ENCODE assay signal across 12 cellular contexts in the genomic region with DNA sequence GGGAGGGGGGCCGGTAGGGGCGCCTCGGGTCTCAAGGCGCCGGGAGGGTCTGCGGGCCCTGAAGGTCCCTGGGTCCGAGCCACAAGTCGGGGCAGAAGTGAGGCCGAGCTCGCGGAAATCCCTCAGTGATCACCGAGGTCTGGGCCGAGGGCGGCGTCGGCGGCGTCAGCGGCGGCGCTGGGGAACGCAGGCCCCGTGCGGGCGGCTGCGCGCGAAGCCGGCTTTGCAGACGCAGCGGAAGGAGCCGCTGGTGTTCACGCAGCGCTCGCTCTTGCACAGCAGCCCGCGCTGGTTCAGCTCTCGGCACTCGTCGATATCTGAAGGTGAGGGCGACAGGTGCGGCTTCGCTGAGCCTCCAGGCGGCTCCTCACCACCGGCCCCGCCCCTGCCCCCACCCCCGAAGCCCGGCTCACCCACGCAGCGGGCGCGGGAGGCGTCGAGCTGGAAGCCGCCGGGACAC. TPM values are rescaled to one million over a fixed set of nuclear protein-coding genes. Genes with fewer than 3 reads are reported as not detected.
DNase-seq lines count a peak whose midpoint lies in the region; ATAC-seq, FAIRE-seq and TF ChIP-seq lines count a peak whose summit lies in the region.
"Had no signal": no experiment of that assay in that cellular context is flagged by ENCODE, and none has a peak within 500 bp of the region (broad histone marks: within the 10 kb centered on the region; RNA-seq: fewer than 3 reads in every experiment).

No MANE protein-coding gene starts in this region.

- TSS peak; percentile 59 for BruUV-seq in endothelial cell of umbilical vein (replicated peaks; lab: Mats Ljungman, UMichigan)
- BruUV-seq in mammary epithelial cell (replicated peaks; lab: Mats Ljungman, UMichigan): no TSS peak

- H4K8ac ChIP-seq in mesenchymal stem cell (ENCODE audit: low read length): peak overlapping the region; percentile 64

- 31% methylated on average over 55 of the region's 56 CpGs for WGBS in mesenchymal stem cell
- 100% methylated on average over 1 of the region's 56 CpGs for WGBS in mammary epithelial cell (ENCODE audit: low coverage, missing lambda C conversion rate)

- TF ChIP-seq CTCF in 22Rv1 (IDR thresholded peaks at IDR 0.05): no peak
- TF ChIP-seq CTCF in endothelial cell of umbilical vein (IDR thresholded peaks at IDR 0.05; ENCODE audit: extremely low read depth in 1 of 2, insufficient read depth in 1 of 2, low read depth in 1 of 2, low read length in 2 of 2): no peak
- TF ChIP-seq CTCF in osteocyte (IDR thresholded peaks at IDR 0.05): no peak
- TF ChIP-seq CTCF in mammary epithelial cell (conservative IDR thresholded peaks at IDR 0.05 in 1 of 2, IDR thresholded peaks at IDR 0.05 in 1 of 2; ENCODE audit: extremely low read depth in 1 of 2, insufficient read depth in 1 of 2, low read depth in 1 of 2, low read length in 2 of 2): no peak

- H2BK120ac ChIP-seq in mesenchymal stem cell (ENCODE audit: low read depth, low read length): no peak overlapping the region

- no peak overlapping the region for H3K9ac ChIP-seq in endothelial cell of umbilical vein (replicated peaks; ENCODE audit: extremely low read depth, insufficient read depth, low read length)
- H3K9ac ChIP-seq in mesenchymal stem cell (ENCODE audit: low read length): no peak overlapping the region
- no peak overlapping the region for H3K9ac ChIP-seq in mammary epithelial cell (ENCODE audit: insufficient read depth, low read length)

- peaks cover 3 to 30% of the 10 kb centered on the region in 2 experiments for H3K36me3 ChIP-seq in endothelial cell of umbilical vein (ENCODE audit: control insufficient read depth in 2 of 2, extremely low read depth in 1 of 2, insufficient read depth in 2 of 2, low read length in 2 of 2)
- H3K36me3 ChIP-seq in mesenchymal stem cell (ENCODE audit: control insufficient read depth in 1 of 2, insufficient read depth in 2 of 2, low read depth in 1 of 2, low read length in 2 of 2): peaks cover 61 to 75% of the 10 kb centered on the region in 2 experiments
- H3K36me3 ChIP-seq in mammary epithelial cell (ENCODE audit: insufficient read depth, low read length): peaks cover 5% of the 10 kb centered on the region

- H3K36me3 Mint-ChIP-seq in IgD-negative memory B cell (no peaks in the 10 kb centered on the region), osteocyte (ENCODE audit: unreplicated experiment) (peaks cover 8% of the 10 kb centered on the region)

- TF ChIP-seq POLR2A in endothelial cell of umbilical vein (IDR thresholded peaks at IDR 0.05; ENCODE audit: low read depth, low read length): no peak

- H3K23ac ChIP-seq in mesenchymal stem cell (ENCODE audit: low read length in 2 of 2): no peak overlapping the region

- DNase-seq in endothelial cell of umbilical vein (ENCODE audit: low read depth, low spot score): no peak
- DNase-seq in mesenchymal stem cell: no peak
- no peak for DNase-seq in osteocyte (ENCODE audit: extremely low spot score, unreplicated experiment)
- DNase-seq in mammary epithelial cell: no peak
- DNase-seq: activated CD4-positive, alpha-beta T cell treated with anti-CD3 and anti-CD28 coated beads for 36 hours; activated T-cell treated with anti-CD3 and anti-CD28 coated beads, Interleukin-2, amount 50 U/mL, for 24 hours; NCI-H446 treated with DMSO at 0.1 percent for 48 hours had no signal

- H3K9me3 Mint-ChIP-seq in IgD-negative memory B cell (no peaks in the 10 kb centered on the region), osteocyte (ENCODE audit: unreplicated experiment) (no peaks in the 10 kb centered on the region)
- H3K9me3 Mint-ChIP-seq: activated T-cell treated with anti-CD3 and anti-CD28 coated beads, Interleukin-2, amount 50 U/mL, for 24 hours; T-helper 1 cell treated with Interleukin-12 subunit alpha and Interleukin-12 subunit beta and Interleukin-4 antibody, amounts not matched to agents 30 μg/mL and 1 μg/mL, for 36 hours had no signal

- H3K9me1 ChIP-seq in endothelial cell of umbilical vein (replicated peaks; ENCODE audit: control insufficient read depth, extremely low read depth, insufficient read depth, low read length): no peaks in the 10 kb centered on the region

- CTCF ChIA-PET in endothelial cell of umbilical vein (lab: Charles Lee): interaction anchor here (1.4 to 6.1 kb wide), 3 partner anchors 21 to 52 kb away, joined by 5 to 206 read pairs (median 54); a partner anchor contains a TSS
- CTCF ChIA-PET in mammary epithelial cell (lab: Charles Lee; ENCODE audit: low non-redundant PET): no interaction called here

- no peak overlapping the region for H3K14ac ChIP-seq in mesenchymal stem cell (ENCODE audit: low read length in 2 of 2)

- peaks cover 8 to 11% (median 9%) of the 10 kb centered on the region in 3 donors for H3K4me1 Mint-ChIP-seq in IgD-negative memory B cell
- H3K4me1 Mint-ChIP-seq in osteocyte (ENCODE audit: unreplicated experiment): peaks cover 15% of the 10 kb centered on the region

- H3K27ac ChIP-seq in 22Rv1: peak overlapping the region; percentile 97
- H3K27ac ChIP-seq in endothelial cell of umbilical vein (ENCODE audit: insufficient read depth, low read depth, low read length): no peak overlapping the region
- H3K27ac ChIP-seq in mesenchymal stem cell (ENCODE audit: low read length, poor library complexity, severe bottlenecking): no peak overlapping the region
- no peak overlapping the region for H3K27ac ChIP-seq in mammary epithelial cell (ENCODE audit: insufficient read depth, low read depth, low read length)

- H3K18ac ChIP-seq in mesenchymal stem cell (ENCODE audit: low read depth in 1 of 2, low read length in 2 of 2): no peak overlapping the region

- peaks cover 5% of the 10 kb centered on the region for H3K79me1 ChIP-seq in mesenchymal stem cell (replicated peaks; ENCODE audit: low read length, poor library complexity, severe bottlenecking)

- no peak overlapping the region for H3K4me2 ChIP-seq in endothelial cell of umbilical vein (ENCODE audit: insufficient read depth, low read length)
- no peak overlapping the region for H3K4me2 ChIP-seq in mesenchymal stem cell (ENCODE audit: low read length, poor library complexity, severe bottlenecking)
- no peak overlapping the region for H3K4me2 ChIP-seq in mammary epithelial cell (ENCODE audit: insufficient read depth, low read depth, low read length)

- H4K91ac ChIP-seq in mesenchymal stem cell (ENCODE audit: low read length): no peak overlapping the region

- peak overlapping the region in 1 of 3 donors; percentile 78 for H3K27ac Mint-ChIP-seq in IgD-negative memory B cell
- H3K27ac Mint-ChIP-seq in osteocyte (ENCODE audit: unreplicated experiment): no peak overlapping the region
- H3K27ac Mint-ChIP-seq: activated CD4-positive, alpha-beta T cell treated with anti-CD3 and anti-CD28 coated beads for 36 hours; T-helper 1 cell treated with Interleukin-12 subunit alpha and Interleukin-12 subunit beta and Interleukin-4 antibody, amounts not matched to agents 30 μg/mL and 1 μg/mL, for 36 hours had no signal

- H3K4me1 ChIP-seq in endothelial cell of umbilical vein (ENCODE audit: control insufficient read depth, extremely low read depth, insufficient read depth, low read length) (peaks cover 6% of the 10 kb centered on the region), mesenchymal stem cell (ENCODE audit: control insufficient read depth, insufficient read depth, low read depth, low read length) (peaks cover 30% of the 10 kb centered on the region), mammary epithelial cell (ENCODE audit: insufficient read depth, low read length) (peaks cover 27% of the 10 kb centered on the region)

- no peak overlapping the region for H3K4ac ChIP-seq in mesenchymal stem cell (ENCODE audit: low read depth in 1 of 2, low read length in 2 of 2)

- H2BK5ac ChIP-seq in mesenchymal stem cell (ENCODE audit: low read depth, low read length, poor library complexity, severe bottlenecking): no peak overlapping the region

- dilution Hi-C loops in endothelial cell of umbilical vein (cut with MboI; ENCODE audit: extremely low pct_ligation_motif_present, low sequenced_read_pairs): no loop called here
- dilution Hi-C loops in mammary epithelial cell (cut with HindIII; ENCODE audit: low sequenced_read_pairs): no loop called here

- H3K27me3 ChIP-seq in endothelial cell of umbilical vein (ENCODE audit: control insufficient read depth in 2 of 2, insufficient read depth in 2 of 2, low read length in 2 of 2) (no peaks in the 10 kb centered on the region), mesenchymal stem cell (ENCODE audit: control insufficient read depth in 1 of 2, insufficient read depth in 1 of 2, low read length in 2 of 2) (no peaks in the 10 kb centered on the region), mammary epithelial cell (ENCODE audit: insufficient read depth, low read length) (no peaks in the 10 kb centered on the region)

- in situ Hi-C loops in mammary epithelial cell (cut with MboI; ENCODE audit: low sequenced_read_pairs in 2 of 2): no loop called here

- H3K79me2 ChIP-seq in endothelial cell of umbilical vein (ENCODE audit: control insufficient read depth, insufficient read depth, low read length) (no peaks in the 10 kb centered on the region), mammary epithelial cell (ENCODE audit: insufficient read depth, low read length) (no peaks in the 10 kb centered on the region)

- no peak overlapping the region for H2BK15ac ChIP-seq in mesenchymal stem cell (ENCODE audit: low read depth, poor library complexity, severe bottlenecking)

- H3K9me3 ChIP-seq in endothelial cell of umbilical vein (replicated peaks; ENCODE audit: control insufficient read depth, insufficient read depth, low read length): no peaks in the 10 kb centered on the region
- no peaks in the 10 kb centered on the region for H3K9me3 ChIP-seq in mesenchymal stem cell (ENCODE audit: control insufficient read depth, low read length)
- no peaks in the 10 kb centered on the region for H3K9me3 ChIP-seq in mammary epithelial cell (replicated peaks; ENCODE audit: insufficient read depth, low read length)

- no peak for FAIRE-seq in endothelial cell of umbilical vein (lab: Jason Lieb, UNC)

- intact Hi-C loops in endothelial cell of umbilical vein (cut with micrococcal nuclease): no loop called here
- intact Hi-C loops in mammary epithelial cell (cut with micrococcal nuclease): no loop called here

- POLR2A ChIA-PET in endothelial cell of umbilical vein (lab: Charles Lee): interaction anchor here (1.1 kb wide), 1 partner anchor 49 kb away, joined by 3 read pairs; no protein-coding TSS in a partner anchor

- no peak overlapping the region for H2AFZ ChIP-seq in endothelial cell of umbilical vein (ENCODE audit: low read depth, low read length)
- H2AFZ ChIP-seq in mesenchymal stem cell (ENCODE audit: low read depth, low read length): no peak overlapping the region
- H2AFZ ChIP-seq in mammary epithelial cell (ENCODE audit: low read depth, low read length): no peak overlapping the region

- no peaks in the 10 kb centered on the region for H3K27me3 Mint-ChIP-seq in IgD-negative memory B cell
- no peaks in the 10 kb centered on the region for H3K27me3 Mint-ChIP-seq in osteocyte (ENCODE audit: unreplicated experiment)
- H3K27me3 Mint-ChIP-seq: activated CD4-positive, alpha-beta T cell treated with anti-CD3 and anti-CD28 coated beads for 36 hours; activated T-cell treated with anti-CD3 and anti-CD28 coated beads, Interleukin-2, amount 50 U/mL, for 24 hours had no signal

- H4K20me1 ChIP-seq in endothelial cell of umbilical vein (replicated peaks; ENCODE audit: control insufficient read depth, extremely low read depth, insufficient read depth, low read length): no peaks in the 10 kb centered on the region
- no peaks in the 10 kb centered on the region for H4K20me1 ChIP-seq in mammary epithelial cell (ENCODE audit: insufficient read depth, low read length)

- no peak overlapping the region for H3K4me3 ChIP-seq in endothelial cell of umbilical vein (replicated peaks in 1 of 3; ENCODE audit: insufficient read depth in 1 of 3, low read depth in 1 of 3, low read length in 3 of 3)
- H3K4me3 ChIP-seq in mesenchymal stem cell (ENCODE audit: insufficient read depth in 1 of 2, low read depth in 1 of 2, low read length in 2 of 2): no peak overlapping the region
- no peak overlapping the region for H3K4me3 ChIP-seq in mammary epithelial cell (replicated peaks in 1 of 3; ENCODE audit: insufficient read depth in 1 of 3, low read depth in 2 of 3, low read length in 3 of 3)

- H2AK5ac ChIP-seq in mesenchymal stem cell (ENCODE audit: low read length, severe bottlenecking): no peak overlapping the region

- ATAC-seq in GM18858 (IDR thresholded peaks at IDR 0.05; ENCODE audit: unreplicated experiment): no peak
- ATAC-seq in GM19452 (IDR thresholded peaks at IDR 0.05; ENCODE audit: unreplicated experiment): no peak

- H3K4me3 Mint-ChIP-seq in IgD-negative memory B cell: peak overlapping the region in 3 of 4 donors; percentile 44 to 88 (median 86)
- no peak overlapping the region for H3K4me3 Mint-ChIP-seq in osteocyte (ENCODE audit: unreplicated experiment)
- H3K4me3 Mint-ChIP-seq: T-helper 1 cell treated with Interleukin-12 subunit alpha and Interleukin-12 subunit beta and Interleukin-4 antibody, amounts not matched to agents 30 μg/mL and 1 μg/mL, for 36 hours had no signal

- H2BK12ac ChIP-seq in mesenchymal stem cell (ENCODE audit: low read length in 2 of 2): no peak overlapping the region

RNA-seq across cellular contexts. Expression of a gene that starts 14.1 kb away (rescaled TPM):
- 34.0 TPM for polyA plus RNA-seq in IgD-negative memory B cell
- 88.2 and 88.7 TPM in 2 replicates for total RNA-seq in endothelial cell of umbilical vein
- polyA plus RNA-seq in endothelial cell of umbilical vein: 126 and 153 TPM in 2 replicates
- polyA plus RNA-seq in endothelial cell of umbilical vein (2011; cell fraction: cytosol; rRNA removed): 95.1 and 111 TPM in 2 replicates
- 143 and 176 TPM in 2 replicates for polyA plus RNA-seq in endothelial cell of umbilical vein (2011; cell fraction: nucleus; rRNA removed)
- 53.3 and 68.2 TPM in 2 replicates for polyA plus RNA-seq in endothelial cell of umbilical vein (2012)
- 50.9 and 74.3 TPM in 2 replicates for polyA minus RNA-seq in endothelial cell of umbilical vein
- 57.2 TPM for polyA minus RNA-seq in endothelial cell of umbilical vein (2011; cell fraction: cytosol; rRNA and poly(A)+ RNA removed)
- polyA minus RNA-seq in endothelial cell of umbilical vein (2011; cell fraction: nucleus; rRNA and poly(A)+ RNA removed): 38.2 and 51.4 TPM in 2 replicates
- polyA plus RNA-seq in mesenchymal stem cell (2013, experiment 1 of 2): 114 TPM
- 115 TPM for polyA plus RNA-seq in mesenchymal stem cell (2013, experiment 2 of 2)
- total RNA-seq in osteocyte: 103 and 104 TPM in 2 replicates
- 10 to 100 TPM; 66.0 to 75.0 TPM for total RNA-seq in mammary epithelial cell
- 64.8 TPM for polyA plus RNA-seq in mammary epithelial cell
- 45.1 TPM for polyA minus RNA-seq in mammary epithelial cell

RNA-seq across cellular contexts. Expression of a gene that starts 19.2 kb away (rescaled TPM):
- 37.4 TPM for polyA plus RNA-seq in IgD-negative memory B cell
- 120 and 121 TPM in 2 replicates for total RNA-seq in endothelial cell of umbilical vein
- 209 and 225 TPM in 2 replicates for polyA plus RNA-seq in endothelial cell of umbilical vein
- polyA plus RNA-seq in endothelial cell of umbilical vein (2011; cell fraction: cytosol; rRNA removed): 92.6 and 135 TPM in 2 replicates
- 799 and 904 TPM in 2 replicates for polyA plus RNA-seq in endothelial cell of umbilical vein (2011; cell fraction: nucleus; rRNA removed)
- polyA plus RNA-seq in endothelial cell of umbilical vein (2012): 108 and 232 TPM in 2 replicates
- 44.1 and 70.6 TPM in 2 replicates for polyA minus RNA-seq in endothelial cell of umbilical vein
- polyA minus RNA-seq in endothelial cell of umbilical vein (2011; cell fraction: cytosol; rRNA and poly(A)+ RNA removed): 8.5 TPM
- 104 and 152 TPM in 2 replicates for polyA minus RNA-seq in endothelial cell of umbilical vein (2011; cell fraction: nucleus; rRNA and poly(A)+ RNA removed)
- polyA plus RNA-seq in mesenchymal stem cell (2013, experiment 1 of 2): 52.8 TPM
- polyA plus RNA-seq in mesenchymal stem cell (2013, experiment 2 of 2): 46.9 TPM
- 219 and 256 TPM in 2 replicates for total RNA-seq in osteocyte
- total RNA-seq in mammary epithelial cell: 10 to 100 TPM; 21.0 to 42.5 TPM
- 46.5 TPM for polyA plus RNA-seq in mammary epithelial cell
- 38.3 TPM for polyA minus RNA-seq in mammary epithelial cell

RNA-seq across cellular contexts. Expression of a gene that starts 31.3 kb away (rescaled TPM):
- 86.4 TPM for polyA plus RNA-seq in IgD-negative memory B cell
- 40.8 and 46.9 TPM in 2 replicates for total RNA-seq in endothelial cell of umbilical vein
- 96.2 and 96.7 TPM in 2 replicates for polyA plus RNA-seq in endothelial cell of umbilical vein
- 73.6 and 74.5 TPM in 2 replicates for polyA plus RNA-seq in endothelial cell of umbilical vein (2011; cell fraction: cytosol; rRNA removed)
- 50.6 TPM in 2 replicates for polyA plus RNA-seq in endothelial cell of umbilical vein (2011; cell fraction: nucleus; rRNA removed)
- 93.2 and 99.8 TPM in 2 replicates for polyA plus RNA-seq in endothelial cell of umbilical vein (2012)
- 11.3 and 14.6 TPM in 2 replicates for polyA minus RNA-seq in endothelial cell of umbilical vein
- polyA minus RNA-seq in endothelial cell of umbilical vein (2011; cell fraction: cytosol; rRNA and poly(A)+ RNA removed): 27.7 TPM
- 14.4 and 33.5 TPM in 2 replicates for polyA minus RNA-seq in endothelial cell of umbilical vein (2011; cell fraction: nucleus; rRNA and poly(A)+ RNA removed)
- 64.9 TPM for polyA plus RNA-seq in mesenchymal stem cell (2013, experiment 1 of 2)
- 59.8 TPM for polyA plus RNA-seq in mesenchymal stem cell (2013, experiment 2 of 2)
- total RNA-seq in osteocyte: 31.3 and 32.7 TPM in 2 replicates
- 10 to 100 TPM; 35.2 to 52.8 TPM for total RNA-seq in mammary epithelial cell
- polyA plus RNA-seq in mammary epithelial cell: 60.2 TPM
- polyA minus RNA-seq in mammary epithelial cell: 6.7 TPM

RNA-seq across cellular contexts. Expression of a gene that starts 33.4 kb away (rescaled TPM):
- polyA plus RNA-seq in IgD-negative memory B cell (49.0 TPM), endothelial cell of umbilical vein (153 and 193 TPM in 2 replicates), mammary epithelial cell (26.0 TPM)
- total RNA-seq in endothelial cell of umbilical vein (63.1 and 63.8 TPM in 2 replicates), osteocyte (84.2 and 92.1 TPM in 2 replicates), mammary epithelial cell (10 to 100 TPM; 21.2 to 35.1 TPM)
- 57.2 and 80.4 TPM in 2 replicates for polyA plus RNA-seq in endothelial cell of umbilical vein (2011; cell fraction: cytosol; rRNA removed)
- polyA plus RNA-seq in endothelial cell of umbilical vein (2011; cell fraction: nucleus; rRNA removed): 31.0 and 31.4 TPM in 2 replicates
- polyA plus RNA-seq in endothelial cell of umbilical vein (2012): 44.3 and 64.1 TPM in 2 replicates
- polyA minus RNA-seq in endothelial cell of umbilical vein (30.8 and 35.3 TPM in 2 replicates), mammary epithelial cell (27.4 TPM)
- 10.7 TPM for polyA minus RNA-seq in endothelial cell of umbilical vein (2011; cell fraction: cytosol; rRNA and poly(A)+ RNA removed)
- polyA minus RNA-seq in endothelial cell of umbilical vein (2011; cell fraction: nucleus; rRNA and poly(A)+ RNA removed): 15.6 and 20.3 TPM in 2 replicates
- polyA plus RNA-seq in mesenchymal stem cell (2013, experiment 1 of 2): 50.0 TPM
- 53.5 TPM for polyA plus RNA-seq in mesenchymal stem cell (2013, experiment 2 of 2)

RNA-seq across cellular contexts. Expression of a gene that starts 36.9 kb away (rescaled TPM):
- polyA plus RNA-seq in IgD-negative memory B cell (16.1 TPM), endothelial cell of umbilical vein (12.7 and 18.5 TPM in 2 replicates), mammary epithelial cell (17.7 TPM)
- total RNA-seq in endothelial cell of umbilical vein (18.8 and 19.7 TPM in 2 replicates), osteocyte (39.7 and 42.6 TPM in 2 replicates), mammary epithelial cell (10 to 100 TPM; 17.5 to 47.5 TPM)
- 7.1 and 11.1 TPM in 2 replicates for polyA plus RNA-seq in endothelial cell of umbilical vein (2011; cell fraction: cytosol; rRNA removed)
- polyA plus RNA-seq in endothelial cell of umbilical vein (2011; cell fraction: nucleus; rRNA removed): 29.6 and 32.5 TPM in 2 replicates
- polyA plus RNA-seq in endothelial cell of umbilical vein (2012): 14.2 and 20.1 TPM in 2 replicates
- polyA minus RNA-seq in endothelial cell of umbilical vein (8.6 and 12.0 TPM in 2 replicates), mammary epithelial cell (14.2 TPM)
- 64.3 TPM for polyA minus RNA-seq in endothelial cell of umbilical vein (2011; cell fraction: cytosol; rRNA and poly(A)+ RNA removed)
- 7.8 and 11.2 TPM in 2 replicates for polyA minus RNA-seq in endothelial cell of umbilical vein (2011; cell fraction: nucleus; rRNA and poly(A)+ RNA removed)
- 22.5 TPM for polyA plus RNA-seq in mesenchymal stem cell (2013, experiment 1 of 2)
- 22.6 TPM for polyA plus RNA-seq in mesenchymal stem cell (2013, experiment 2 of 2)
